ENCODE assay signal across 9 cellular contexts in the genomic region with DNA sequence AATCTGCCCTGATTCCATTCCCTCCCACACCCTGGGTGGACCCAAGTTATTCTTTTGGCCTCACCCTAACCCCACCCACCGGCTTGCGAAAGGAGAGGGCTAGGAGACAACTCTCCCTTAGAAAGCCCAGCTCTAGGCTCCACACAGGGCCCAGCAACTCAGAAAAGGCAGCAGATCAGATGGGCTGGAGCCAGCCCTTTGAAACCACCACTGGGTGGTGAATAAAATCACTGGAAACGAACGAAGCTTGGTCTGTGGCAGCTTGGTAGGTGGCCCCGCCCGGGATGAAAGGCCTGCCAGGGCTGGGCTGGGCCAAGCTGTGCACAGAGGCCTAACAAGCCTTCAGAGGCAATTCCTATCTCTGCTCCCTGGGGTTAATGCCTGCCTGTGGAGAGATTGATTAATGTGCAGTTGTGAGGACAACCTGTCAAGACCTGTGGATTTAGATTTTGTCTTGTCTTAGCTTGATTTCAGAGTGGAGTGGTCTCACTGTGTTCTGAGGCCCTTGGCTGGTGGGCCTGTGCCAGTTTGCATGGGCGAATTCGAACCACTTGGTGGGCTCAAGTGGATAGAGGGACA. TPM values are rescaled to one million over a fixed set of nuclear protein-coding genes. Genes with fewer than 3 reads are reported as not detected.
A peak's percentile ranks its signal among the peaks of the same experiment; 100 is the strongest.
DNase-seq lines count a peak whose midpoint lies in the region; ATAC-seq and TF ChIP-seq lines count a peak whose summit lies in the region.
"Had no signal": no experiment of that assay in that cellular context is flagged by ENCODE, and none has a peak within 500 bp of the region (broad histone marks: within the 10 kb centered on the region; RNA-seq: fewer than 3 reads in every experiment).

No MANE protein-coding gene starts in this region.

- TF ChIP-seq POLR2A in NB4 (IDR thresholded peaks at IDR 0.05; ENCODE audit: extremely low read depth, insufficient read length): no peak

- H3K4me3 ChIP-seq in NB4 (ENCODE audit: low read depth, low read length): no peak overlapping the region

- no peak overlapping the region for H3K4me3 Mint-ChIP-seq in effector memory CD8-positive, alpha-beta T cell

- peak; percentile 35 for DNase-seq in AG09319 (ENCODE audit: extremely low read depth, low read depth)
- DNase-seq in NB4 (ENCODE audit: low read depth): peak; percentile 56
- DNase-seq in effector memory CD8-positive, alpha-beta T cell: no peak
- peak; percentile 72 for DNase-seq in myocyte (ENCODE audit: low read depth)
- no peak for DNase-seq in DMS53 treated with DMSO at 0.1 percent for 48 hours (lab: John Stamatoyannopoulos, UW; ENCODE audit: unreplicated experiment)
- no peak for DNase-seq in HPDE6-E6E7 (ENCODE audit: extremely low spot score)
- no peak for DNase-seq in epidermal melanocyte (ENCODE audit: insufficient read length, low spot score)
- no peak for DNase-seq in activated T-cell treated with anti-CD3 and anti-CD28 coated beads, Interleukin-2, amount 50 U/mL, for 48 hours
- DNase-seq: MM.1S had no signal

- H3K9me3 Mint-ChIP-seq in effector memory CD8-positive, alpha-beta T cell: no peaks in the 10 kb centered on the region

- peak overlapping the region; percentile 75 to 90 for H3K27ac Mint-ChIP-seq in effector memory CD8-positive, alpha-beta T cell

- TF ChIP-seq CTCF in AG09319 (IDR thresholded peaks at IDR 0.05; ENCODE audit: low read depth, low read length) (no peak), NB4 (IDR thresholded peaks at IDR 0.05; ENCODE audit: low read depth, low read length) (no peak)

- H3K27me3 Mint-ChIP-seq in effector memory CD8-positive, alpha-beta T cell: no peaks in the 10 kb centered on the region

- peaks cover 39 to 40% of the 10 kb centered on the region in 2 donors for H3K4me1 Mint-ChIP-seq in effector memory CD8-positive, alpha-beta T cell (ENCODE audit: low read depth in 2 of 2)

- peaks cover under 1% of the 10 kb centered on the region for H3K36me3 Mint-ChIP-seq in effector memory CD8-positive, alpha-beta T cell (ENCODE audit: insufficient read depth)

- no peak for ATAC-seq in effector memory CD8-positive, alpha-beta T cell (replicated peaks)

RNA-seq across cellular contexts. Expression of a gene that starts 38.8 kb away (rescaled TPM):
- total RNA-seq in myocyte: 36.5 and 80.1 TPM in 2 replicates
- polyA plus RNA-seq in myocyte (2012): 159 TPM

Comparison
In these comparisons a context has a peak if more than half of its experiments do, and no peak if none do; other contexts are left out.
1. DNase-seq: peak in AG09319 (single experiment), NB4 (single experiment) and myocyte (single experiment); none in effector memory CD8-positive, alpha-beta T cell (0 of 3), DMS53 treated with DMSO at 0.1 percent for 48 hours (single experiment), HPDE6-E6E7 (single experiment), epidermal melanocyte (single experiment) and activated T-cell treated with anti-CD3 and anti-CD28 coated beads, Interleukin-2, amount 50 U/mL, for 48 hours (0 of 2).